ENCODE assay signal across 19 cellular contexts in the genomic region with DNA sequence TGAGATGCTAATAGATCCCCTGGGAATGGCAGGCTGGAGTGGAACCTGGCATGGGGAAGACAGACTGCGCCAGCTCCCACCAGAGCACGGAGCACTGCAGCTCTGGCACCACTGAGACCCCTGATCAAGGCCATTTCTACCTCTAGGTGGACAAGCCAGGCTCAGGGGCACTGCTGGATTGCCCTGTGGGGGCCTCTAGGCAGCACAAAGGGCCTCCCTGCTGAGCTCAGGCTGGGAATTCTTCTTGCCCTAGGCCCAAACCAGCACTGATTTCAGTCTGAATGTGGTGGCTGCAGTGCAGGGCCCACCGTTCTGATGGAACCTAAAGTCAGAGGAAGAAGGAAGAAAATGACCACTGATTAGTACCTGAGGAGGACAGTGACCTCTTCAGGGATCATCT.
"Had no signal": no experiment of that assay in that cellular context is flagged by ENCODE, and none has a peak within 500 bp of the region (broad histone marks: within the 10 kb centered on the region; RNA-seq: fewer than 3 reads in every experiment).

No MANE protein-coding gene starts in this region.

- H3K4me1 Mint-ChIP-seq: activated naive CD4-positive, alpha-beta T cell treated with anti-CD3 and anti-CD28 coated beads, Interleukin-2, amount 10 ng/mL, durations not matched to agents 7 days and 5 days had no signal

- H3K9me3 ChIP-seq: heart right ventricle, testis had no signal

- H3K4me3 Mint-ChIP-seq: activated naive CD4-positive, alpha-beta T cell treated with anti-CD3 and anti-CD28 coated beads, Interleukin-2, amount 10 ng/mL, durations not matched to agents 7 days and 5 days; activated T-cell treated with anti-CD3 and anti-CD28 coated beads, Interleukin-2, amount 50 U/mL, for 24 hours; naive thymus-derived CD4-positive, alpha-beta T cell had no signal

- DNase-seq: activated CD4-positive, alpha-beta T cell treated with anti-CD3 and anti-CD28 coated beads for 48 hours; activated CD4-positive, alpha-beta T cell treated with anti-CD3 and anti-CD28 coated beads, Interleukin-2, amount 50 U/mL, for 48 hours; activated CD8-positive, alpha-beta memory T cell treated with anti-CD3 and anti-CD28 coated beads, Interleukin-2, amount 50 U/mL, for 48 hours; activated gamma-delta T cell; activated naive CD4-positive, alpha-beta T cell treated with anti-CD3 and anti-CD28 coated beads, Interleukin-2, amount 10 ng/mL, durations not matched to agents 7 days and 5 days; activated T-cell treated with anti-CD3 and anti-CD28 coated beads, Interleukin-2, amount 50 U/mL, for 24 hours; amygdala; caudate nucleus; foreskin keratinocyte; heart right ventricle; midbrain; naive thymus-derived CD4-positive, alpha-beta T cell; right cardiac atrium; stimulated activated CD4-positive, alpha-beta T cell treated with anti-CD3 and anti-CD28 coated beads, Interleukin-2, amount 100 ng/mL, for 48 hours; stimulated activated naive CD8-positive, alpha-beta T cell treated with anti-CD3 and anti-CD28 coated beads, Interleukin-15, Interleukin-2, amounts not matched to agents 100 U/mL and 50 U/mL, for 24 hours; T-helper 1 cell; testis; trophoblast cell had no signal

- H3K36me3 Mint-ChIP-seq: activated naive CD4-positive, alpha-beta T cell treated with anti-CD3 and anti-CD28 coated beads, Interleukin-2, amount 10 ng/mL, durations not matched to agents 7 days and 5 days; naive thymus-derived CD4-positive, alpha-beta T cell had no signal

- ATAC-seq: esophagus mucosa; foreskin keratinocyte; heart right ventricle; naive thymus-derived CD4-positive, alpha-beta T cell; right cardiac atrium; stimulated activated naive CD8-positive, alpha-beta T cell treated with anti-CD3 and anti-CD28 coated beads, Interleukin-15, Interleukin-2, amounts not matched to agents 100 U/mL and 50 U/mL, for 24 hours had no signal

- H3K4me1 ChIP-seq: foreskin keratinocyte, heart right ventricle, testis had no signal

- H3K27me3 ChIP-seq: testis had no signal

- H3K27ac Mint-ChIP-seq: activated naive CD4-positive, alpha-beta T cell treated with anti-CD3 and anti-CD28 coated beads, Interleukin-2, amount 10 ng/mL, durations not matched to agents 7 days and 5 days; activated T-cell treated with anti-CD3 and anti-CD28 coated beads, Interleukin-2, amount 50 U/mL, for 24 hours; naive thymus-derived CD4-positive, alpha-beta T cell had no signal

- H3K36me3 ChIP-seq: heart right ventricle had no signal

- H3K9me3 Mint-ChIP-seq: activated naive CD4-positive, alpha-beta T cell treated with anti-CD3 and anti-CD28 coated beads, Interleukin-2, amount 10 ng/mL, durations not matched to agents 7 days and 5 days; activated T-cell treated with anti-CD3 and anti-CD28 coated beads, Interleukin-2, amount 50 U/mL, for 24 hours had no signal

- H3K27ac ChIP-seq: foreskin keratinocyte, heart right ventricle, testis had no signal

- H3K4me3 ChIP-seq: heart right ventricle, testis had no signal
